Comparison of ENCODE assay signal across 18 cellular contexts in the genomic region with DNA sequence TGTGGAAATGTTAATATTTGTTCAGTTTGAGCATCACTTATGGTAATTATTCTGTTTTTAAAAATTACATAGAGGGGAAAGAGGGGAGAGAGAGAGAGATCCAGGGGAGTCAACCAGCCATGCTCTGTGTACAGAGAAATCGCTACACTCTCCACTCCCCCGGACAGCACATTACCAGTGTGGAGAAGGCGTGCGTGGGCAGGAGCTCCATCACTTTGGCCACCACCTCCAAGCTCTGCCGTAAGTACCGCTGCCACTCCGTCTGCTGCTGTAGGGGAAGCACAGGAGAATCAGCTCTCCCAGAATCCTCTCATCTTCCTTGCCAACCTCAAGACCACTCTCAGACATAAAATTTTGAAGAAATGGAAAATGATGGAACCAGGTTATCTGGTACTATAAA.
A peak's percentile ranks its signal among the peaks of the same experiment; 100 is the strongest.
DNase-seq lines count a peak whose midpoint lies in the region; ATAC-seq and TF ChIP-seq lines count a peak whose summit lies in the region.
"Had no signal": no experiment of that assay in that cellular context is flagged by ENCODE, and none has a peak within 500 bp of the region (broad histone marks: within the 10 kb centered on the region; RNA-seq: fewer than 3 reads in every experiment).

No MANE protein-coding gene starts in this region.

- peaks cover 7% of the 10 kb centered on the region for H4K20me1 ChIP-seq in osteoblast (ENCODE audit: insufficient read depth, low read length)

- H3K4me1 Mint-ChIP-seq in CD4-positive, CD25-positive, alpha-beta regulatory T cell, result peaks cover 18 to 42% (median 32%) of the 10 kb centered on the region in 4 donors
- H3K4me1 Mint-ChIP-seq in CD4-positive, alpha-beta memory T cell, result peaks cover 22 to 43% (median 34%) of the 10 kb centered on the region in 4 donors

- peaks cover 45% of the 10 kb centered on the region for H3K36me3 Mint-ChIP-seq in CD4-positive, CD25-positive, alpha-beta regulatory T cell
- H3K36me3 Mint-ChIP-seq in CD4-positive, alpha-beta memory T cell, result peaks cover 51 to 81% of the 10 kb centered on the region in 2 donors

- intact Hi-C loops in CD4-positive, alpha-beta memory T cell (cut with micrococcal nuclease), result no loop called here

- TF ChIP-seq CTCF in osteoblast (IDR thresholded peaks at IDR 0.05; ENCODE audit: extremely low read depth, low read depth, low read length), result no peak
- TF ChIP-seq CTCF in GM13977 (IDR thresholded peaks at IDR 0.05; ENCODE audit: extremely low read depth, insufficient read depth, missing control alignments), result no peak

- DNase-seq in CD4-positive, CD25-positive, alpha-beta regulatory T cell, result no peak
- DNase-seq in CD4-positive, alpha-beta memory T cell, result no peak
- DNase-seq in left kidney (ENCODE audit: low read depth, low spot score) (peak; percentile 26), osteoblast (ENCODE audit: insufficient read length, low spot score, missing footprints) (peak; percentile 26), HPDE6-E6E7 (ENCODE audit: extremely low spot score) (no peak), GM13977 (ENCODE audit: low spot score) (no peak)
- DNase-seq: Calu3; GOT3; NCI-H1105; NCI-H1694 treated with DMSO at 0.1 percent for 48 hours; NCI-H510A; NCI-H748 treated with DMSO at 0.1 percent for 48 hours; NK-92 treated with Interleukin-12 subunit alpha and Interleukin-12 subunit beta, amount 100 ng/mL, for 24 hours; Peyer's patch had no signal

- H3K9me3 ChIP-seq in CD4-positive, CD25-positive, alpha-beta regulatory T cell (ENCODE audit: control insufficient read depth in 2 of 2, low read length in 2 of 2), result no peaks in the 10 kb centered on the region
- no peaks in the 10 kb centered on the region for H3K9me3 ChIP-seq in CD4-positive, alpha-beta memory T cell (ENCODE audit: control insufficient read depth in 1 of 2, low read length in 2 of 2)
- no peaks in the 10 kb centered on the region for H3K9me3 ChIP-seq in osteoblast (ENCODE audit: low read depth, low read length)
- H3K9me3 ChIP-seq: Peyer's patch, SJSA1 had no signal

- peaks cover 65% of the 10 kb centered on the region for H3K36me3 ChIP-seq in CD4-positive, CD25-positive, alpha-beta regulatory T cell (ENCODE audit: control insufficient read depth, insufficient read depth, low read length)
- peaks cover 67% of the 10 kb centered on the region for H3K36me3 ChIP-seq in CD4-positive, alpha-beta memory T cell (ENCODE audit: insufficient read depth, low read length)
- H3K36me3 ChIP-seq in osteoblast (ENCODE audit: insufficient read depth, low read length), result peaks cover 72% of the 10 kb centered on the region

- H3K9me3 Mint-ChIP-seq in CD4-positive, CD25-positive, alpha-beta regulatory T cell, result no peaks in the 10 kb centered on the region
- no peaks in the 10 kb centered on the region for H3K9me3 Mint-ChIP-seq in CD4-positive, alpha-beta memory T cell

- no peak overlapping the region for H3K4me3 Mint-ChIP-seq in CD4-positive, CD25-positive, alpha-beta regulatory T cell
- no peak overlapping the region for H3K4me3 Mint-ChIP-seq in CD4-positive, alpha-beta memory T cell

- H3K27ac Mint-ChIP-seq in CD4-positive, CD25-positive, alpha-beta regulatory T cell, result peak overlapping the region; percentile 31 to 64 (median 56)
- peak overlapping the region in 4 of 7 donors; percentile 8 to 35 (median 28) for H3K27ac Mint-ChIP-seq in CD4-positive, alpha-beta memory T cell

- in situ Hi-C loops in GM13977 (cut with MboI; ENCODE audit: low pct_unique_long_range_greater_than_20kb, low sequenced_read_pairs, unreplicated experiment), result no loop called here

- no peak overlapping the region for H3K27ac ChIP-seq in CD4-positive, CD25-positive, alpha-beta regulatory T cell (ENCODE audit: insufficient read depth, low read length, poor library complexity, severe bottlenecking)
- no peak overlapping the region for H3K27ac ChIP-seq in CD4-positive, alpha-beta memory T cell (ENCODE audit: low read depth, low read length)
- no peak overlapping the region for H3K27ac ChIP-seq in osteoblast (ENCODE audit: low read depth, low read length)
- H3K27ac ChIP-seq: Peyer's patch, SJSA1 had no signal

- H3K4me1 ChIP-seq in CD4-positive, CD25-positive, alpha-beta regulatory T cell (ENCODE audit: control insufficient read depth, insufficient read depth, low read length, poor library complexity, severe bottlenecking), result peaks cover 29% of the 10 kb centered on the region
- peaks cover 30% of the 10 kb centered on the region for H3K4me1 ChIP-seq in CD4-positive, alpha-beta memory T cell (ENCODE audit: insufficient read depth, low read length)
- H3K4me1 ChIP-seq in osteoblast (ENCODE audit: insufficient read depth, low read length), result no peaks in the 10 kb centered on the region
- H3K4me1 ChIP-seq: SJSA1 had no signal

- H3K27me3 Mint-ChIP-seq in CD4-positive, CD25-positive, alpha-beta regulatory T cell, result no peaks in the 10 kb centered on the region
- H3K27me3 Mint-ChIP-seq in CD4-positive, alpha-beta memory T cell, result no peaks in the 10 kb centered on the region

- H3K79me2 ChIP-seq in osteoblast (ENCODE audit: insufficient read depth, low read length), result peaks cover 36% of the 10 kb centered on the region

- no peak for ATAC-seq in CD4-positive, CD25-positive, alpha-beta regulatory T cell (ENCODE audit: low read depth in 2 of 2)
- no peak for ATAC-seq in HG03196 (IDR thresholded peaks at IDR 0.05; ENCODE audit: unreplicated experiment)
- ATAC-seq: HCT116, K562 had no signal

- no peak overlapping the region for H3K4me3 ChIP-seq in CD4-positive, CD25-positive, alpha-beta regulatory T cell (ENCODE audit: low read depth, low read length)
- H3K4me3 ChIP-seq in CD4-positive, alpha-beta memory T cell (ENCODE audit: low read length in 2 of 2), result no peak overlapping the region
- no peak overlapping the region for H3K4me3 ChIP-seq in osteoblast (ENCODE audit: insufficient read depth, low read length)
- H3K4me3 ChIP-seq: K562, Peyer's patch, SJSA1 had no signal

- CTCF ChIA-PET in CD4-positive, alpha-beta memory T cell (lab: Charles Lee; ENCODE audit: partially characterized antibody), result interaction anchor here (1.0 to 18.4 kb wide), 5 partner anchors 16 to 141 kb away, joined by 3 to 569 read pairs (median 4); a partner anchor contains a TSS

- no peaks in the 10 kb centered on the region for H3K27me3 ChIP-seq in CD4-positive, CD25-positive, alpha-beta regulatory T cell (ENCODE audit: control insufficient read depth, insufficient read depth, low read length)
- no peaks in the 10 kb centered on the region for H3K27me3 ChIP-seq in CD4-positive, alpha-beta memory T cell (ENCODE audit: insufficient read depth, low read length)
- H3K27me3 ChIP-seq in osteoblast (ENCODE audit: insufficient read depth, low read length), result no peaks in the 10 kb centered on the region
- H3K27me3 ChIP-seq: Peyer's patch, SJSA1 had no signal

- no peak overlapping the region for H2AFZ ChIP-seq in osteoblast (ENCODE audit: low read length)

- H3K4me2 ChIP-seq in osteoblast (ENCODE audit: insufficient read depth, low read length), result no peak overlapping the region

- POLR2A ChIA-PET in CD4-positive, alpha-beta memory T cell (lab: Charles Lee; ENCODE audit: partially characterized antibody), result no interaction called here

Comparison
In these comparisons a context has a peak if more than half of its experiments do, and no peak if none do; other contexts are left out.
1. DNase-seq: peak in left kidney (single experiment) and osteoblast (single experiment); none in CD4-positive, CD25-positive, alpha-beta regulatory T cell (0 of 3), CD4-positive, alpha-beta memory T cell (0 of 5), HPDE6-E6E7 (single experiment) and GM13977 (single experiment).